1 cellular context compared by ENCODE assay signal in genomic region chr12:52238916-52239649, GRCh38.
TF ChIP-seq lines count a peak whose summit lies in the region.

No MANE protein-coding gene starts in this region.

TF ChIP-seq in H1, 55 proteins besides CTCF, POLR2A, EP300 and RAD21:
- TF ChIP-seq BRCA1 (IDR thresholded peaks at IDR 0.05; ENCODE audit: low read depth, low read length): no peak
- TF ChIP-seq MAFK (IDR thresholded peaks at IDR 0.05; ENCODE audit: low read depth, low read length): no peak
- no peak for TF ChIP-seq GABPA (IDR thresholded peaks at IDR 0.05; ENCODE audit: borderline replicate concordance, insufficient read depth, low read length)
- no peak for TF ChIP-seq RNF2 (IDR thresholded peaks at IDR 0.05; ENCODE audit: borderline replicate concordance, low read depth, low read length, missing control alignments, poor library complexity, severe bottlenecking)
- TF ChIP-seq NANOG (IDR thresholded peaks at IDR 0.05; ENCODE audit: insufficient read depth, low read depth, low read length, poor library complexity, severe bottlenecking): no peak
- no peak for TF ChIP-seq CREB1 (IDR thresholded peaks at IDR 0.05)
- no peak for TF ChIP-seq HDAC6 (IDR thresholded peaks at IDR 0.05; ENCODE audit: low read depth, low read length)
- no peak for TF ChIP-seq KDM1A (IDR thresholded peaks at IDR 0.05; ENCODE audit: borderline replicate concordance, low read length)
- no peak for TF ChIP-seq E2F6 (IDR thresholded peaks at IDR 0.05)
- no peak for TF ChIP-seq BACH1 (IDR thresholded peaks at IDR 0.05; ENCODE audit: low read length)
- no peak for TF ChIP-seq ATF2 (IDR thresholded peaks at IDR 0.05; ENCODE audit: low read length)
- TF ChIP-seq SRF (IDR thresholded peaks at IDR 0.05; ENCODE audit: low read depth, low read length): no peak
- TF ChIP-seq SAP30 (IDR thresholded peaks at IDR 0.05; ENCODE audit: insufficient read depth, insufficient replicate concordance, low read length): no peak
- no peak for TF ChIP-seq EGR1 (IDR thresholded peaks at IDR 0.05; ENCODE audit: borderline replicate concordance, low read depth, low read length)
- no peak for TF ChIP-seq KDM5A (IDR thresholded peaks at IDR 0.05; ENCODE audit: low read length)
